ENCODE assay signal across 8 cellular contexts in genomic region chr19:778910-779653, GRCh38. TPM values are rescaled to one million over a fixed set of nuclear protein-coding genes. Genes with fewer than 3 reads are reported as not detected.
DNase-seq lines count a peak whose midpoint lies in the region; ATAC-seq and TF ChIP-seq lines count a peak whose summit lies in the region.

No MANE protein-coding gene starts in this region.

- H3K27ac ChIP-seq in heart left ventricle: peak overlapping the region in 10 of 12 donors; percentile 4 to 66 (median 49)
- H3K27ac ChIP-seq in gastrocnemius medialis: peak overlapping the region in 2 of 4 donors; percentile 53 to 56

- H3K9me3 ChIP-seq in heart left ventricle (no peaks in the 10 kb centered on the region), gastrocnemius medialis (no peaks in the 10 kb centered on the region)

- H3K4me3 Mint-ChIP-seq in WTC11: no peak overlapping the region

- TF ChIP-seq CTCF in WTC11 (IDR thresholded peaks at IDR 0.05): no peak
- peak in 1 of 12 donors; percentile 19 for TF ChIP-seq CTCF in heart left ventricle (IDR thresholded peaks at IDR 0.05)
- no peak for TF ChIP-seq CTCF in gastrocnemius medialis (IDR thresholded peaks at IDR 0.05 in 4 of 5, conservative IDR thresholded peaks at IDR 0.05 in 1 of 5)

- POLR2A ChIA-PET in WTC11 (lab: Charles Lee): no interaction called here

- peaks cover 24% of the 10 kb centered on the region for H3K4me1 Mint-ChIP-seq in WTC11

- WGBS in heart left ventricle, 4 donors: 43 to 63% (median 49%) methylated on average over 36 of the region's 36 CpGs

- H3K36me3 Mint-ChIP-seq in WTC11: no peaks in the 10 kb centered on the region

- H3K36me3 ChIP-seq in heart left ventricle: no peaks in the 10 kb centered on the region
- H3K36me3 ChIP-seq in gastrocnemius medialis: no peaks in the 10 kb centered on the region

- no peak overlapping the region for H3K27ac Mint-ChIP-seq in WTC11

- ATAC-seq in WTC11 (no peak), heart left ventricle (peak in 3 of 4 donors; percentile 54 to 72 (median 62)), gastrocnemius medialis (peak; percentile 47 to 77), GM21526 (IDR thresholded peaks at IDR 0.05; ENCODE audit: low FRiP score, unreplicated experiment) (no peak)

- TF ChIP-seq POLR2A in heart left ventricle (IDR thresholded peaks at IDR 0.05) (no peak), gastrocnemius medialis (IDR thresholded peaks at IDR 0.05) (no peak)

- H3K4me1 ChIP-seq in heart left ventricle: peaks cover 0 to 35% (median 10%) of the 10 kb centered on the region in 12 donors
- no peaks in the 10 kb centered on the region for H3K4me1 ChIP-seq in gastrocnemius medialis

- H3K4me3 ChIP-seq in heart left ventricle (peak overlapping the region in 6 of 12 donors; percentile 7 to 43 (median 20)), gastrocnemius medialis (peak overlapping the region in 1 of 4 donors; percentile 28)

- H3K9me3 Mint-ChIP-seq in WTC11: no peaks in the 10 kb centered on the region

- H3K27me3 ChIP-seq in heart left ventricle: peaks cover 0 to 4% (median 0%) of the 10 kb centered on the region in 9 donors
- H3K27me3 ChIP-seq in gastrocnemius medialis: peaks cover 8 to 11% (median 8%) of the 10 kb centered on the region in 3 donors

- intact Hi-C loops in heart left ventricle (cut with DNase I) (loop anchor here in 6 of 10 donors (5.0 to 10.0 kb wide), 4 partner anchors 68 to 206 kb away; partner anchors contain the start of genes CFD (in 3 of the 6), ELANE (in 3 of the 6) and WDR18 (in 1 of the 6)), gastrocnemius medialis (cut with DNase I; ENCODE audit: low total_unique reads) (no loop called here)

- DNase-seq in H4 (ENCODE audit: low spot score): peak; percentile 93
- no peak for DNase-seq in WTC11 (ENCODE audit: low spot score)
- peak in 1 of 5 donors; percentile 64 for DNase-seq in heart left ventricle
- DNase-seq in gastrocnemius medialis: peak in 1 of 2 donors; percentile 55
- DNase-seq in NCI-H1694 (lab: John Stamatoyannopoulos, UW): no peak
- DNase-seq in stimulated activated CD4-positive, alpha-beta T cell treated with anti-CD3 and anti-CD28 coated beads, Interleukin-2, amount 100 ng/mL, for 48 hours: no peak
- DNase-seq in stimulated activated CD4-positive, alpha-beta T cell treated with anti-CD3 and anti-CD28 coated beads, Interleukin-4, amount 100 ng/mL, for 4 hours: no peak

- CTCF ChIA-PET in WTC11 (lab: Charles Lee): no interaction called here

- in situ Hi-C loops in gastrocnemius medialis (cut with MboI; ENCODE audit: low sequenced_read_pairs in 4 of 4): loop anchor here in 3 of 4 donors (10.0 kb wide), 3 partner anchors 146 to 206 kb away; partner anchors contain the start of genes ARID3A (in 1 of the 3) and WDR18 (in 1 of the 3)

- no peaks in the 10 kb centered on the region for H3K27me3 Mint-ChIP-seq in WTC11 (ENCODE audit: low read depth)

TF ChIP-seq in WTC11, 78 proteins besides CTCF, POLR2A, EP300 and RAD21:
- TF ChIP-seq ZNF263 (CRISPR knock-in tag; IDR thresholded peaks at IDR 0.05; ENCODE audit: low read depth) (no peak), PRDM15 (CRISPR knock-in tag; IDR thresholded peaks at IDR 0.05) (peak; percentile 92), GABPB1 (CRISPR knock-in tag; IDR thresholded peaks at IDR 0.05) (peak; percentile 81)
TF ChIP-seq in WTC11: peak in this region for 2.

RNA-seq across cellular contexts. Expression of gene PTBP1, which starts 18.2 kb away (rescaled TPM):
- 131 and 138 TPM in 2 replicates for total RNA-seq in H4 (2014; rRNA removed; shearing (Covaris generic))
- 663 to 692 TPM (median 680 TPM) in 3 replicates for total RNA-seq in WTC11 (2021)
- total RNA-seq in heart left ventricle: 100 to 1,000 TPM in 1 of 9 donors, 10 to 100 TPM in 8; 47.6 to 144 (median 55.6) TPM
- polyA plus RNA-seq in heart left ventricle: 10 to 100 TPM; 39.2 to 52.2 TPM
- total RNA-seq in gastrocnemius medialis: 10 to 100 TPM; 29.8 to 51.7 (median 36.7) TPM

RNA-seq across cellular contexts. Expression of gene MISP, which starts 28.2 kb away (rescaled TPM):
- not detected in 2 replicates for total RNA-seq in H4 (2014; rRNA removed; shearing (Covaris generic))
- total RNA-seq in WTC11 (2021) (0.66 to 0.78 TPM (median 0.70 TPM) in 3 replicates), heart left ventricle (1 to 10 TPM in 1 of 9 donors, not detected in 8; 1.1 TPM), gastrocnemius medialis (1 to 10 TPM in 1 of 4 donors, not detected in 3; 1.2 TPM)
- polyA plus RNA-seq in heart left ventricle: under 1 TPM in 1 of 2 donors, not detected in 1; 0.06 TPM

RNA-seq across cellular contexts. Expression of gene PLPPR3, which starts 42.7 kb away (rescaled TPM):
- total RNA-seq in H4 (2014; rRNA removed; shearing (Covaris generic)): 0.14 TPM in 1 of 2 replicates, not detected in the other
- total RNA-seq in WTC11 (2021) (60.6 to 86.8 TPM (median 83.9 TPM) in 3 replicates), heart left ventricle (under 1 TPM in 3 of 9 donors, not detected in 6; 0.10 to 0.50 (median 0.14) TPM), gastrocnemius medialis (not detected)
- polyA plus RNA-seq in heart left ventricle: not detected

RNA-seq across cellular contexts. Expression of gene AZU1, which starts 48.6 kb away (rescaled TPM):
- total RNA-seq in H4 (2014; rRNA removed; shearing (Covaris generic)): not detected in 2 replicates
- total RNA-seq in WTC11 (2021): 1.2 to 3.3 TPM (median 2.5 TPM) in 3 replicates
- 1 to 10 TPM in 1 of 9 donors, under 1 TPM in 1, not detected in 7; 0.20 to 3.3 TPM for total RNA-seq in heart left ventricle
- under 1 TPM in 1 of 2 donors, not detected in 1; 0.11 TPM for polyA plus RNA-seq in heart left ventricle
- not detected for total RNA-seq in gastrocnemius medialis

Comparison
In these comparisons a context has a peak if more than half of its experiments do, and no peak if none do; other contexts are left out.
1. ATAC-seq: peak in heart left ventricle (3 of 4) and gastrocnemius medialis (2 of 2); none in WTC11 (single experiment) and GM21526 (single experiment).
2. RNA of gene PLPPR3, which starts 42.7 kb away (total RNA-seq): 60.6 to 86.8 TPM in WTC11; 0.14 TPM in H4, 0.10 to 0.50 TPM in heart left ventricle and not detected in gastrocnemius medialis; every median in the first group is over 10 times any median in the second.